2 cellular contexts compared by ENCODE assay signal in genomic region chr14:35331605-35332516, GRCh38.
TF ChIP-seq lines count a peak whose summit lies in the region.

No MANE protein-coding gene starts in this region.

TF ChIP-seq in IMR-90, 13 proteins besides CTCF, POLR2A, EP300 and RAD21:
- TF ChIP-seq CEBPB (IDR thresholded peaks at IDR 0.05; ENCODE audit: low read depth, low read length) (0 out of 2 replicates have a peak, but pooled peaks have one; percentile 0), BHLHE40 (IDR thresholded peaks at IDR 0.05; ENCODE audit: low read depth, low read length) (no peak)

TF ChIP-seq in K562, 482 proteins besides CTCF, POLR2A, EP300 and RAD21 (continues in another document):
- no peak for TF ChIP-seq SMARCB1 (IDR thresholded peaks at IDR 0.05; ENCODE audit: insufficient read length, low read depth)
- no peak for TF ChIP-seq TCF7L2 (IDR thresholded peaks at IDR 0.05; ENCODE audit: low read depth, low read length)
- peak; percentile 96 for TF ChIP-seq ATF7 (IDR thresholded peaks at IDR 0.05)
- TF ChIP-seq MTA3 (IDR thresholded peaks at IDR 0.05; ENCODE audit: borderline replicate concordance), result peak; percentile 58; the same call in 1 of the 2 replicates
- peak; percentile 98 for TF ChIP-seq ATF3 (IDR thresholded peaks at IDR 0.05)
- no peak for TF ChIP-seq ATF3 (CRISPR knock-in tag; conservative IDR thresholded peaks at IDR 0.05)
- TF ChIP-seq ATF2 (CRISPR knock-in tag; IDR thresholded peaks at IDR 0.05), result peak; percentile 49; the same call in 1 of the 2 replicates
- TF ChIP-seq SMARCC2 (IDR thresholded peaks at IDR 0.05; ENCODE audit: low read depth), result no peak
- no peak for TF ChIP-seq ZNF740 (CRISPR knock-in tag; IDR thresholded peaks at IDR 0.05)
- TF ChIP-seq ZNF740 (tag; IDR thresholded peaks at IDR 0.05), result no peak
- TF ChIP-seq TARDBP (IDR thresholded peaks at IDR 0.05), result no peak
- TF ChIP-seq CHD7 (IDR thresholded peaks at IDR 0.05; ENCODE audit: low read depth, low read length), result no peak
- peak; percentile 19; the same call in 1 of the 2 replicates for TF ChIP-seq ZNF592 (IDR thresholded peaks at IDR 0.05)
- TF ChIP-seq NR2C1 (IDR thresholded peaks at IDR 0.05), result no peak
- 0 out of 2 replicates have a peak, but pooled peaks have one; percentile 21 for TF ChIP-seq NR2C1 (tag; IDR thresholded peaks at IDR 0.05)
- TF ChIP-seq PHF20 (IDR thresholded peaks at IDR 0.05; ENCODE audit: partially characterized antibody), result no peak
- TF ChIP-seq ZBTB12 (CRISPR knock-in tag; IDR thresholded peaks at IDR 0.05), result peak; percentile 66
- TF ChIP-seq ZBTB2 (IDR thresholded peaks at IDR 0.05), result no peak
- peak in 1 of 2 experiments; percentile 86; a peak in 2 of 4 replicates for TF ChIP-seq HDAC1 (IDR thresholded peaks at IDR 0.05)
- TF ChIP-seq JUNB (CRISPR knock-in tag; conservative IDR thresholded peaks at IDR 0.05), result 0 out of 2 replicates have a peak, but pooled peaks have one; percentile 61
- TF ChIP-seq PHTF2 (CRISPR knock-in tag; IDR thresholded peaks at IDR 0.05), result no peak
- TF ChIP-seq RAD51 (IDR thresholded peaks at IDR 0.05; ENCODE audit: borderline replicate concordance, low read depth), result no peak
- TF ChIP-seq NCOA6 (IDR thresholded peaks at IDR 0.05), result no peak
- TF ChIP-seq MAFG (tag; conservative IDR thresholded peaks at IDR 0.05), result peak; percentile 43; the same call in 1 of the 2 replicates
- TF ChIP-seq NKRF (IDR thresholded peaks at IDR 0.05; ENCODE audit: borderline replicate concordance), result no peak
- TF ChIP-seq TEAD4 (IDR thresholded peaks at IDR 0.05; ENCODE audit: low read length), result peak; percentile 30; the same call in 1 of the 2 replicates
- TF ChIP-seq TEAD4 (CRISPR knock-in tag; IDR thresholded peaks at IDR 0.05; ENCODE audit: borderline replicate concordance), result no peak
- peak; percentile 40; the same call in 1 of the 2 replicates for TF ChIP-seq NFE2 (IDR thresholded peaks at IDR 0.05; ENCODE audit: low read depth)
- no peak for TF ChIP-seq NR2C2 (CRISPR knock-in tag; IDR thresholded peaks at IDR 0.05)
- TF ChIP-seq NR2C2 (tag; IDR thresholded peaks at IDR 0.05), result peak; percentile 38; the same call in 1 of the 2 replicates
